ENCODE assay signal across 15 cellular contexts in genomic region chr3:189458536-189458935, GRCh38.
DNase-seq lines count a peak whose midpoint lies in the region; ATAC-seq and TF ChIP-seq lines count a peak whose summit lies in the region.
"Had no signal": no experiment of that assay in that cellular context is flagged by ENCODE, and none has a peak within 500 bp of the region (broad histone marks: within the 10 kb centered on the region; RNA-seq: fewer than 3 reads in every experiment).

No MANE protein-coding gene starts in this region.

- H3K9me3 ChIP-seq in BE2C (no peaks in the 10 kb centered on the region), vagina (no peaks in the 10 kb centered on the region)

- H3K27ac ChIP-seq in vagina: no peak overlapping the region
- H3K27ac ChIP-seq: tibial nerve had no signal

- H3K4me3 ChIP-seq in BE2C (ENCODE audit: low read depth, low read length): no peak overlapping the region
- H3K4me3 ChIP-seq in vagina: no peak overlapping the region
- H3K4me3 ChIP-seq: tibial nerve had no signal

- TF ChIP-seq CTCF in BE2C (IDR thresholded peaks at IDR 0.05; ENCODE audit: low read depth, low read length): no peak
- no peak for TF ChIP-seq CTCF in vagina (IDR thresholded peaks at IDR 0.05)

- H3K36me3 ChIP-seq in BE2C: no peaks in the 10 kb centered on the region
- no peaks in the 10 kb centered on the region for H3K36me3 ChIP-seq in vagina
- H3K36me3 ChIP-seq: tibial nerve had no signal

- no peak for TF ChIP-seq POLR2A in vagina (IDR thresholded peaks at IDR 0.05)

- intact Hi-C loops in vagina (cut with DNase I): no loop called here

- H3K27me3 ChIP-seq in BE2C (peaks cover 5% of the 10 kb centered on the region; the same call in 1 of the 2 replicates), vagina (no peaks in the 10 kb centered on the region)
- H3K27me3 ChIP-seq: tibial nerve had no signal

- ATAC-seq in HG03108 (IDR thresholded peaks at IDR 0.05; ENCODE audit: unreplicated experiment) (no peak), GM18861 (IDR thresholded peaks at IDR 0.05; ENCODE audit: unreplicated experiment) (no peak)
- ATAC-seq: T-helper 17 cell had no signal

- DNase-seq in BE2C (peak; percentile 71), HT1080 (ENCODE audit: low read depth) (peak; percentile 10), SK-N-DZ (ENCODE audit: low spot score) (peak; percentile 100), iris pigment epithelial cell (ENCODE audit: low read depth) (peak; percentile 1), vagina (ENCODE audit: extremely low spot score in 2 of 2) (no peak), putamen (ENCODE audit: low spot score) (no peak)
- DNase-seq: activated CD4-positive, alpha-beta memory T cell treated with anti-CD3 and anti-CD28 coated beads, Interleukin-2, amount 10 ng/mL, durations not matched to agents 7 days and 5 days; activated naive CD4-positive, alpha-beta T cell treated with anti-CD3 and anti-CD28 coated beads for 36 hours; GOT3; head of caudate nucleus; midbrain; T-helper 17 cell had no signal

- no peaks in the 10 kb centered on the region for H3K4me1 ChIP-seq in BE2C
- H3K4me1 ChIP-seq in vagina: no peaks in the 10 kb centered on the region

Comparison
In these comparisons a context has a peak if more than half of its experiments do, and no peak if none do; other contexts are left out.
1. DNase-seq: peak in BE2C (single experiment), HT1080 (single experiment), SK-N-DZ (single experiment) and iris pigment epithelial cell (single experiment); none in vagina (0 of 2) and putamen (single experiment).